1 cellular context compared by ENCODE assay signal in genomic region chr16:588889-589657, GRCh38.
TF ChIP-seq lines count a peak whose summit lies in the region.

No MANE protein-coding gene starts in this region.

TF ChIP-seq in HepG2, 621 proteins besides CTCF, POLR2A, EP300 and RAD21 (continued from another document and continues in another):
- TF ChIP-seq, protein P1, sequence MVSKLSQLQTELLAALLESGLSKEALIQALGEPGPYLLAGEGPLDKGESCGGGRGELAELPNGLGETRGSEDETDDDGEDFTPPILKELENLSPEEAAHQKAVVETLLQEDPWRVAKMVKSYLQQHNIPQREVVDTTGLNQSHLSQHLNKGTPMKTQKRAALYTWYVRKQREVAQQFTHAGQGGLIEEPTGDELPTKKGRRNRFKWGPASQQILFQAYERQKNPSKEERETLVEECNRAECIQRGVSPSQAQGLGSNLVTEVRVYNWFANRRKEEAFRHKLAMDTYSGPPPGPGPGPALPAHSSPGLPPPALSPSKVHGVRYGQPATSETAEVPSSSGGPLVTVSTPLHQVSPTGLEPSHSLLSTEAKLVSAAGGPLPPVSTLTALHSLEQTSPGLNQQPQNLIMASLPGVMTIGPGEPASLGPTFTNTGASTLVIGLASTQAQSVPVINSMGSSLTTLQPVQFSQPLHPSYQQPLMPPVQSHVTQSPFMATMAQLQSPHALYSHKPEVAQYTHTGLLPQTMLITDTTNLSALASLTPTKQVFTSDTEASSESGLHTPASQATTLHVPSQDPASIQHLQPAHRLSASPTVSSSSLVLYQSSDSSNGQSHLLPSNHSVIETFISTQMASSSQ (IDR thresholded peaks at IDR 0.05; ENCODE audit: low read depth): no peak
- TF ChIP-seq, protein P1 (CRISPR knock-in tag; IDR thresholded peaks at IDR 0.05; ENCODE audit: borderline replicate concordance): no peak; the same call in 1 of the 2 replicates
- TF ChIP-seq ZBTB37 (CRISPR knock-in tag; IDR thresholded peaks at IDR 0.05) (no peak), HES4 (CRISPR knock-in tag; IDR thresholded peaks at IDR 0.05; ENCODE audit: borderline replicate concordance) (peak; percentile 24; the same call in 1 of the 2 replicates), NPAS2 (CRISPR knock-in tag; IDR thresholded peaks at IDR 0.05; ENCODE audit: borderline replicate concordance) (no peak), GATAD2A (CRISPR knock-in tag; IDR thresholded peaks at IDR 0.05) (no peak; the same call in 1 of the 2 replicates), ATF1 (CRISPR knock-in tag; IDR thresholded peaks at IDR 0.05) (peak; percentile 77), ZNF883 (CRISPR knock-in tag; IDR thresholded peaks at IDR 0.05; ENCODE audit: not compliant biosample characterization) (no peak), AGO2 (optimal IDR thresholded peaks at IDR 0.05; ENCODE audit: low read depth, low read length) (peak; percentile 66), KAT7 (CRISPR knock-in tag; IDR thresholded peaks at IDR 0.05; ENCODE audit: borderline replicate concordance) (no peak; the same call in 1 of the 2 replicates), SRY (CRISPR knock-in tag; IDR thresholded peaks at IDR 0.05) (peak; percentile 82; the same call in 1 of the 2 replicates), POLR2G (IDR thresholded peaks at IDR 0.05; ENCODE audit: low read depth, low read length) (peak; percentile 85), ZFY (CRISPR knock-in tag; IDR thresholded peaks at IDR 0.05) (peak; percentile 84), ETV5 (CRISPR knock-in tag; IDR thresholded peaks at IDR 0.05; ENCODE audit: borderline replicate concordance) (peak; percentile 41; the same call in 1 of the 2 replicates), PHF5A (CRISPR knock-in tag; IDR thresholded peaks at IDR 0.05; ENCODE audit: low read depth, unreplicated experiment) (no peak), ZNF30 (CRISPR knock-in tag; IDR thresholded peaks at IDR 0.05) (no peak), ZNF83 (CRISPR knock-in tag; IDR thresholded peaks at IDR 0.05; ENCODE audit: borderline replicate concordance) (no peak), ZNF256 (CRISPR knock-in tag; conservative IDR thresholded peaks at IDR 0.05) (0 out of 2 replicates have a peak, but pooled peaks have one; percentile 23), GMEB1 (CRISPR knock-in tag; IDR thresholded peaks at IDR 0.05; ENCODE audit: borderline replicate concordance) (peak; percentile 71; the same call in 1 of the 2 replicates), ZNF484 (CRISPR knock-in tag; IDR thresholded peaks at IDR 0.05; ENCODE audit: borderline replicate concordance, low read depth) (0 out of 2 replicates have a peak, but pooled peaks have one; percentile 48), CAMTA2 (CRISPR knock-in tag; IDR thresholded peaks at IDR 0.05; ENCODE audit: borderline replicate concordance) (peak; percentile 98), ZNF235 (CRISPR knock-in tag; IDR thresholded peaks at IDR 0.05; ENCODE audit: borderline replicate concordance) (peak; percentile 90; the same call in 1 of the 2 replicates), ZNF143 (CRISPR knock-in tag; IDR thresholded peaks at IDR 0.05) (no peak), NBN (conservative IDR thresholded peaks at IDR 0.05) (no peak), ZBTB43 (CRISPR knock-in tag; conservative IDR thresholded peaks at IDR 0.05) (0 out of 2 replicates have a peak, but pooled peaks have one; percentile 56), RAD51 (IDR thresholded peaks at IDR 0.05; ENCODE audit: borderline replicate concordance) (no peak), REL (CRISPR knock-in tag; conservative IDR thresholded peaks at IDR 0.05) (no peak), ZNF766 (CRISPR knock-in tag; IDR thresholded peaks at IDR 0.05; ENCODE audit: borderline replicate concordance) (no peak), NFKB2 (CRISPR knock-in tag; IDR thresholded peaks at IDR 0.05; ENCODE audit: borderline replicate concordance) (no peak), ATM (IDR thresholded peaks at IDR 0.05; ENCODE audit: borderline replicate concordance) (no peak)
- TF ChIP-seq, protein P2, sequence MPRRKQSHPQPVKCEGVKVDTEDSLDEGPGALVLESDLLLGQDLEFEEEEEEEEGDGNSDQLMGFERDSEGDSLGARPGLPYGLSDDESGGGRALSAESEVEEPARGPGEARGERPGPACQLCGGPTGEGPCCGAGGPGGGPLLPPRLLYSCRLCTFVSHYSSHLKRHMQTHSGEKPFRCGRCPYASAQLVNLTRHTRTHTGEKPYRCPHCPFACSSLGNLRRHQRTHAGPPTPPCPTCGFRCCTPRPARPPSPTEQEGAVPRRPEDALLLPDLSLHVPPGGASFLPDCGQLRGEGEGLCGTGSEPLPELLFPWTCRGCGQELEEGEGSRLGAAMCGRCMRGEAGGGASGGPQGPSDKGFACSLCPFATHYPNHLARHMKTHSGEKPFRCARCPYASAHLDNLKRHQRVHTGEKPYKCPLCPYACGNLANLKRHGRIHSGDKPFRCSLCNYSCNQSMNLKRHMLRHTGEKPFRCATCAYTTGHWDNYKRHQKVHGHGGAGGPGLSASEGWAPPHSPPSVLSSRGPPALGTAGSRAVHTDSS (CRISPR knock-in tag; conservative IDR thresholded peaks at IDR 0.05): peak; percentile 46; the same call in 1 of the 2 replicates
- TF ChIP-seq, protein P3, sequence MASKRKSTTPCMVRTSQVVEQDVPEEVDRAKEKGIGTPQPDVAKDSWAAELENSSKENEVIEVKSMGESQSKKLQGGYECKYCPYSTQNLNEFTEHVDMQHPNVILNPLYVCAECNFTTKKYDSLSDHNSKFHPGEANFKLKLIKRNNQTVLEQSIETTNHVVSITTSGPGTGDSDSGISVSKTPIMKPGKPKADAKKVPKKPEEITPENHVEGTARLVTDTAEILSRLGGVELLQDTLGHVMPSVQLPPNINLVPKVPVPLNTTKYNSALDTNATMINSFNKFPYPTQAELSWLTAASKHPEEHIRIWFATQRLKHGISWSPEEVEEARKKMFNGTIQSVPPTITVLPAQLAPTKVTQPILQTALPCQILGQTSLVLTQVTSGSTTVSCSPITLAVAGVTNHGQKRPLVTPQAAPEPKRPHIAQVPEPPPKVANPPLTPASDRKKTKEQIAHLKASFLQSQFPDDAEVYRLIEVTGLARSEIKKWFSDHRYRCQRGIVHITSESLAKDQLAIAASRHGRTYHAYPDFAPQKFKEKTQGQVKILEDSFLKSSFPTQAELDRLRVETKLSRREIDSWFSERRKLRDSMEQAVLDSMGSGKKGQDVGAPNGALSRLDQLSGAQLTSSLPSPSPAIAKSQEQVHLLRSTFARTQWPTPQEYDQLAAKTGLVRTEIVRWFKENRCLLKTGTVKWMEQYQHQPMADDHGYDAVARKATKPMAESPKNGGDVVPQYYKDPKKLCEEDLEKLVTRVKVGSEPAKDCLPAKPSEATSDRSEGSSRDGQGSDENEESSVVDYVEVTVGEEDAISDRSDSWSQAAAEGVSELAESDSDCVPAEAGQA (IDR thresholded peaks at IDR 0.05; ENCODE audit: low read depth): no peak; the same call in 1 of the 2 replicates
- TF ChIP-seq, protein P3 (CRISPR knock-in tag; IDR thresholded peaks at IDR 0.05; ENCODE audit: borderline replicate concordance): no peak
- TF ChIP-seq, protein P4, sequence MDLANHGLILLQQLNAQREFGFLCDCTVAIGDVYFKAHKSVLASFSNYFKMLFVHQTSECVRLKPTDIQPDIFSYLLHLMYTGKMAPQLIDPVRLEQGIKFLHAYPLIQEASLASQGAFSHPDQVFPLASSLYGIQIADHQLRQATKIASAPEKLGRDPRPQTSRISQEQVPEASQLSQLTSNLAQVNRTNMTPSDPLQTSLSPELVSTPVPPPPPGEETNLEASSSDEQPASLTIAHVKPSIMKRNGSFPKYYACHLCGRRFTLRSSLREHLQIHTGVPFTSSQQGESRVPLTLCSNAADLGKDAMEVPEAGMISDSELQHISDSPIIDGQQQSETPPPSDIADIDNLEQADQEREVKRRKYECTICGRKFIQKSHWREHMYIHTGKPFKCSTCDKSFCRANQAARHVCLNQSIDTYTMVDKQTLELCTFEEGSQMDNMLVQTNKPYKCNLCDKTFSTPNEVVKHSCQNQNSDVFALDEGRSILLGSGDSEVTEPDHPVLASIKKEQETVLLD (CRISPR knock-in tag; IDR thresholded peaks at IDR 0.05; ENCODE audit: low read depth): peak; percentile 55; the same call in 1 of the 2 replicates
- TF ChIP-seq, protein P5, sequence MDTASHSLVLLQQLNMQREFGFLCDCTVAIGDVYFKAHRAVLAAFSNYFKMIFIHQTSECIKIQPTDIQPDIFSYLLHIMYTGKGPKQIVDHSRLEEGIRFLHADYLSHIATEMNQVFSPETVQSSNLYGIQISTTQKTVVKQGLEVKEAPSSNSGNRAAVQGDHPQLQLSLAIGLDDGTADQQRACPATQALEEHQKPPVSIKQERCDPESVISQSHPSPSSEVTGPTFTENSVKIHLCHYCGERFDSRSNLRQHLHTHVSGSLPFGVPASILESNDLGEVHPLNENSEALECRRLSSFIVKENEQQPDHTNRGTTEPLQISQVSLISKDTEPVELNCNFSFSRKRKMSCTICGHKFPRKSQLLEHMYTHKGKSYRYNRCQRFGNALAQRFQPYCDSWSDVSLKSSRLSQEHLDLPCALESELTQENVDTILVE (CRISPR knock-in tag; IDR thresholded peaks at IDR 0.05): peak; percentile 19
